1 cellular context compared by ENCODE assay signal in the genomic region with DNA sequence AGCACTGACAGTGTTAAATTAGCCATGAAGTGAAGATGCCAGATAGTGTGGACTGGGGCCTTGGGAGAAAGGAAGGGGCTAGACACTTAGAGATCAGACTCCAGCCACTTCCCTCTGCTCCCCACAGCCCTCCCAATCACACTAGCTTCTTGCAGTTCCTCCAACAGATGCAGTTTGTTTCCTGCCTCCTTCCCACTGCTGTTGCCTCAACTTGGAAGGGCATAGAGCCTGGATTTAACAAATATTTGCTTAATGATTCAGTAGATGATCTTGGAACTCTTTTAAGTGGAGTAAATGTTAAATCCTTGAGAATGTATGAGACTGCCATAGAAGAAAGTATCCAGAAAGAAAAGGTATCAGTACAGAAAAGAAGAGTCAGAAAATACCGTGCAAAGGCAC.
TF ChIP-seq lines count a peak whose summit lies in the region.

No MANE protein-coding gene starts in this region.

TF ChIP-seq in IMR-90, 13 proteins besides CTCF, POLR2A, EP300 and RAD21:
- TF ChIP-seq, protein P1, sequence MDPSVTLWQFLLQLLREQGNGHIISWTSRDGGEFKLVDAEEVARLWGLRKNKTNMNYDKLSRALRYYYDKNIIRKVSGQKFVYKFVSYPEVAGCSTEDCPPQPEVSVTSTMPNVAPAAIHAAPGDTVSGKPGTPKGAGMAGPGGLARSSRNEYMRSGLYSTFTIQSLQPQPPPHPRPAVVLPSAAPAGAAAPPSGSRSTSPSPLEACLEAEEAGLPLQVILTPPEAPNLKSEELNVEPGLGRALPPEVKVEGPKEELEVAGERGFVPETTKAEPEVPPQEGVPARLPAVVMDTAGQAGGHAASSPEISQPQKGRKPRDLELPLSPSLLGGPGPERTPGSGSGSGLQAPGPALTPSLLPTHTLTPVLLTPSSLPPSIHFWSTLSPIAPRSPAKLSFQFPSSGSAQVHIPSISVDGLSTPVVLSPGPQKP (IDR thresholded peaks at IDR 0.05; ENCODE audit: borderline replicate concordance, low read depth, low read length): no peak
- no peak for TF ChIP-seq RCOR1 (IDR thresholded peaks at IDR 0.05; ENCODE audit: insufficient replicate concordance, low read length)
- no peak for TF ChIP-seq USF2 (IDR thresholded peaks at IDR 0.05; ENCODE audit: low read depth, low read length)
- TF ChIP-seq MXI1 (IDR thresholded peaks at IDR 0.05; ENCODE audit: borderline replicate concordance, low read depth, low read length): no peak
- TF ChIP-seq MAZ (IDR thresholded peaks at IDR 0.05; ENCODE audit: borderline replicate concordance, low read depth, low read length): peak; percentile 31; the same call in 1 of the 2 replicates
- TF ChIP-seq CHD1 (IDR thresholded peaks at IDR 0.05; ENCODE audit: low read depth, low read length): no peak
- TF ChIP-seq NFE2L2 (IDR thresholded peaks at IDR 0.05; ENCODE audit: low read depth, low read length): no peak
- TF ChIP-seq SMC3 (IDR thresholded peaks at IDR 0.05; ENCODE audit: low read depth, low read length): no peak
- no peak for TF ChIP-seq RFX5 (IDR thresholded peaks at IDR 0.05; ENCODE audit: low read depth, low read length)
- peak; percentile 28; the same call in 1 of the 2 replicates for TF ChIP-seq FOS (IDR thresholded peaks at IDR 0.05; ENCODE audit: low read depth, low read length)
- peak; percentile 64 for TF ChIP-seq CEBPB (IDR thresholded peaks at IDR 0.05; ENCODE audit: low read depth, low read length)
- TF ChIP-seq BHLHE40 (IDR thresholded peaks at IDR 0.05; ENCODE audit: low read depth, low read length): no peak
- TF ChIP-seq MAFK (IDR thresholded peaks at IDR 0.05; ENCODE audit: low read depth, low read length): no peak
